In genomic region chr18:25164837-25165791, GRCh38 we compare ENCODE assay signal across 8 cellular contexts.
DNase-seq lines count a peak whose midpoint lies in the region; ATAC-seq and TF ChIP-seq lines count a peak whose summit lies in the region.

No MANE protein-coding gene starts in this region.

- peak; percentile 5 for TF ChIP-seq CTCF in fibroblast of pulmonary artery (IDR thresholded peaks at IDR 0.05; ENCODE audit: low read length, missing control alignments)

- no peaks in the 10 kb centered on the region for H3K36me3 ChIP-seq in skeletal muscle tissue (ENCODE audit: control insufficient read depth in 3 of 3, insufficient read depth in 3 of 3, low read length in 3 of 3)

- H3K27ac ChIP-seq in skeletal muscle tissue (ENCODE audit: low read depth, low read length), result no peak overlapping the region

- no peak for DNase-seq in activated CD4-positive, CD25-positive, alpha-beta regulatory T cell (lab: John Stamatoyannopoulos, UW)
- DNase-seq in SHP77 treated with DMSO at 0.1 percent for 48 hours (lab: John Stamatoyannopoulos, UW) (peak; percentile 1), fibroblast of pulmonary artery (ENCODE audit: low read depth) (peak; percentile 24), DMS153 treated with DMSO at 0.1 percent for 48 hours (lab: John Stamatoyannopoulos, UW; ENCODE audit: unreplicated experiment) (no peak), NCI-H1436 treated with DMSO at 0.1 percent for 48 hours (lab: John Stamatoyannopoulos, UW) (no peak)

- ATAC-seq in activated CD4-positive, CD25-positive, alpha-beta regulatory T cell treated with anti-CD3 and anti-CD28 coated beads, Interleukin-2, amount 50 U/mL, for 24 hours, result peak; percentile 21 to 41
- peak; percentile 92 for ATAC-seq in HG02759 (IDR thresholded peaks at IDR 0.05; ENCODE audit: unreplicated experiment)

- H3K9me3 ChIP-seq in skeletal muscle tissue (ENCODE audit: control insufficient read depth in 3 of 3, low read length in 3 of 3), result no peaks in the 10 kb centered on the region

- peak overlapping the region; percentile 36 to 54 (median 45) for H3K9ac ChIP-seq in skeletal muscle tissue (ENCODE audit: low read depth in 1 of 3, low read length in 3 of 3)

- H3K27me3 ChIP-seq in skeletal muscle tissue (ENCODE audit: control insufficient read depth in 3 of 3, insufficient read depth in 3 of 3, low read length in 3 of 3), result no peaks in the 10 kb centered on the region

- H3K4me1 ChIP-seq in skeletal muscle tissue (ENCODE audit: control insufficient read depth in 3 of 3, insufficient read depth in 3 of 3, low read length in 3 of 3), result peaks cover 13 to 24% (median 24%) of the 10 kb centered on the region in 3 donors

- H3K4me3 ChIP-seq in fibroblast of pulmonary artery (replicated peaks; ENCODE audit: low read depth, low read length) (peak overlapping the region; percentile 45), skeletal muscle tissue (ENCODE audit: low read length in 3 of 3) (peak overlapping the region; percentile 47 to 68 (median 56))

Comparison
In these comparisons a context has a peak if more than half of its experiments do, and no peak if none do; other contexts are left out.
1. DNase-seq: peak in SHP77 treated with DMSO at 0.1 percent for 48 hours (single experiment) and fibroblast of pulmonary artery (single experiment); none in activated CD4-positive, CD25-positive, alpha-beta regulatory T cell (0 of 4), DMS153 treated with DMSO at 0.1 percent for 48 hours (single experiment) and NCI-H1436 treated with DMSO at 0.1 percent for 48 hours (single experiment).